Comparison of ENCODE assay signal across 17 cellular contexts in genomic region chr13:113771709-113772331, GRCh38. TPM values are rescaled to one million over a fixed set of nuclear protein-coding genes. Genes with fewer than 3 reads are reported as not detected.
DNase-seq lines count a peak whose midpoint lies in the region; ATAC-seq and TF ChIP-seq lines count a peak whose summit lies in the region.
"Had no signal": no experiment of that assay in that cellular context is flagged by ENCODE, and none has a peak within 500 bp of the region (broad histone marks: within the 10 kb centered on the region; RNA-seq: fewer than 3 reads in every experiment).

No MANE protein-coding gene starts in this region.

- no peak overlapping the region for H3K4me3 ChIP-seq in BLaER1 treated with 17β-estradiol and CSF1 and Interleukin-3, amounts not matched to agents 10 nM and 100 nM
- H3K4me3 ChIP-seq in RWPE2 (ENCODE audit: severe bottlenecking) = no peak overlapping the region
- no peak overlapping the region for H3K4me3 ChIP-seq in sigmoid colon
- H3K4me3 ChIP-seq: adrenal gland, heart right ventricle, mucosa of descending colon had no signal

- H3K9ac ChIP-seq in BLaER1 treated with 17β-estradiol and CSF1 and Interleukin-3, amounts not matched to agents 10 nM and 100 nM = no peak overlapping the region; a peak in 1 of 22 replicates

- ATAC-seq in RWPE2 (ENCODE audit: low read depth) = peak; percentile 43; the same call in 2 of the 3 replicates
- ATAC-seq: heart right ventricle, mucosa of descending colon had no signal

- TF ChIP-seq POLR2A in sigmoid colon (IDR thresholded peaks at IDR 0.05) = no peak

- 0 out of 22 replicates have a peak, but pooled peaks cover 0 to 8% (median 0%) of the 10 kb centered on the region in 11 experiments for H3K27me3 ChIP-seq in BLaER1 treated with 17β-estradiol and CSF1 and Interleukin-3, amounts not matched to agents 10 nM and 100 nM
- no peaks in the 10 kb centered on the region for H3K27me3 ChIP-seq in RWPE2 (ENCODE audit: insufficient read depth, poor library complexity, severe bottlenecking)
- peaks cover 6 to 19% (median 13%) of the 10 kb centered on the region in 3 donors for H3K27me3 ChIP-seq in sigmoid colon

- peaks cover 0 to 11% (median 0%) of the 10 kb centered on the region in 11 experiments; a peak in 4 of 22 replicates for H3K36me3 ChIP-seq in BLaER1 treated with 17β-estradiol and CSF1 and Interleukin-3, amounts not matched to agents 10 nM and 100 nM
- H3K36me3 ChIP-seq in RWPE2 (ENCODE audit: low read depth) (no peaks in the 10 kb centered on the region; the same call in 1 of the 2 replicates), sigmoid colon (no peaks in the 10 kb centered on the region)
- H3K36me3 ChIP-seq: adrenal gland had no signal

- peak overlapping the region in 6 of 11 experiments; percentile 18 to 51 (median 30); a peak in 10 of 22 replicates for H3K4me2 ChIP-seq in BLaER1 treated with 17β-estradiol and CSF1 and Interleukin-3, amounts not matched to agents 10 nM and 100 nM

- H3K27ac ChIP-seq in BLaER1 treated with 17β-estradiol and CSF1 and Interleukin-3, amounts not matched to agents 10 nM and 100 nM = peak overlapping the region in 8 of 11 experiments; percentile 39 to 69 (median 58); a peak in 16 of 22 replicates
- H3K27ac ChIP-seq in RWPE2 (ENCODE audit: poor library complexity, severe bottlenecking) = peak overlapping the region; percentile 67
- no peak overlapping the region for H3K27ac ChIP-seq in sigmoid colon
- H3K27ac ChIP-seq: VCaP had no signal

- peaks cover 0 to 65% (median 53%) of the 10 kb centered on the region in 10 experiments; a peak in 16 of 20 replicates for H3K4me1 ChIP-seq in BLaER1 treated with 17β-estradiol and CSF1 and Interleukin-3, amounts not matched to agents 10 nM and 100 nM
- H3K4me1 ChIP-seq in RWPE2 (ENCODE audit: insufficient read depth, poor library complexity, severe bottlenecking) (peaks cover 17% of the 10 kb centered on the region), sigmoid colon (no peaks in the 10 kb centered on the region)
- H3K4me1 ChIP-seq: adrenal gland had no signal

- TF ChIP-seq EP300 in sigmoid colon (IDR thresholded peaks at IDR 0.05) = no peak

- peaks cover 43 to 65% (median 57%) of the 10 kb centered on the region in 11 experiments for H3K9me3 ChIP-seq in BLaER1 treated with 17β-estradiol and CSF1 and Interleukin-3, amounts not matched to agents 10 nM and 100 nM (replicated peaks in 1 of 11)
- H3K9me3 ChIP-seq in RWPE2 (ENCODE audit: severe bottlenecking) (no peaks in the 10 kb centered on the region), sigmoid colon (no peaks in the 10 kb centered on the region)
- H3K9me3 ChIP-seq: adrenal gland, mucosa of descending colon had no signal

- DNase-seq in ELR (ENCODE audit: low read depth) (peak; percentile 60), RWPE2 (ENCODE audit: low spot score) (no peak), iris pigment epithelial cell (ENCODE audit: low read depth) (peak; percentile 65), midbrain (lab: John Stamatoyannopoulos, UW) (no peak), amniotic stem cell (lab: John Stamatoyannopoulos, UW) (no peak), sigmoid colon (no peak)
- DNase-seq: activated CD8-positive, alpha-beta memory T cell treated with anti-CD3 and anti-CD28 coated beads, Interleukin-2, amount 50 U/mL, for 4 hours; adrenal gland; heart right ventricle; KG1; kidney; mucosa of descending colon; NCI-H2029; NCI-H524; stimulated activated naive CD4-positive, alpha-beta T cell had no signal

- no peak for TF ChIP-seq CTCF in RWPE2 (IDR thresholded peaks at IDR 0.05; ENCODE audit: poor library complexity, severe bottlenecking)
- no peak for TF ChIP-seq CTCF in sigmoid colon (IDR thresholded peaks at IDR 0.05)

- intact Hi-C loops in sigmoid colon (cut with DNase I) = no loop called here

- WGBS in sigmoid colon, 2 donors = 60 to 80% methylated on average over 4 of the region's 4 CpGs

- H4K20me1 ChIP-seq in BLaER1 treated with 17β-estradiol and CSF1 and Interleukin-3, amounts not matched to agents 10 nM and 100 nM = no peaks in the 10 kb centered on the region; a peak in 1 of 22 replicates

RNA-seq across cellular contexts. Expression of gene TMEM255B, which starts 12.8 kb away (rescaled TPM):
- total RNA-seq in sigmoid colon = 10 to 100 TPM in 2 of 4 donors, 1 to 10 TPM in 1, under 1 TPM in 1; 0.99 to 11.1 (median 7.3) TPM
- 1 to 10 TPM in 2 of 3 donors, under 1 TPM in 1; 0.60 to 4.6 (median 1.8) TPM for polyA plus RNA-seq in sigmoid colon

Comparison
In these comparisons a context has a peak if more than half of its experiments do, and no peak if none do; other contexts are left out.
1. H3K27ac ChIP-seq: peak in BLaER1 treated with 17β-estradiol and CSF1 and Interleukin-3, amounts not matched to agents 10 nM and 100 nM (8 of 11) and RWPE2 (single experiment); none in sigmoid colon (0 of 4).
2. DNase-seq: peak in ELR (single experiment) and iris pigment epithelial cell (single experiment); none in RWPE2 (single experiment), midbrain (single experiment), amniotic stem cell (single experiment) and sigmoid colon (single experiment).